17 cellular contexts compared by ENCODE assay signal in the genomic region with DNA sequence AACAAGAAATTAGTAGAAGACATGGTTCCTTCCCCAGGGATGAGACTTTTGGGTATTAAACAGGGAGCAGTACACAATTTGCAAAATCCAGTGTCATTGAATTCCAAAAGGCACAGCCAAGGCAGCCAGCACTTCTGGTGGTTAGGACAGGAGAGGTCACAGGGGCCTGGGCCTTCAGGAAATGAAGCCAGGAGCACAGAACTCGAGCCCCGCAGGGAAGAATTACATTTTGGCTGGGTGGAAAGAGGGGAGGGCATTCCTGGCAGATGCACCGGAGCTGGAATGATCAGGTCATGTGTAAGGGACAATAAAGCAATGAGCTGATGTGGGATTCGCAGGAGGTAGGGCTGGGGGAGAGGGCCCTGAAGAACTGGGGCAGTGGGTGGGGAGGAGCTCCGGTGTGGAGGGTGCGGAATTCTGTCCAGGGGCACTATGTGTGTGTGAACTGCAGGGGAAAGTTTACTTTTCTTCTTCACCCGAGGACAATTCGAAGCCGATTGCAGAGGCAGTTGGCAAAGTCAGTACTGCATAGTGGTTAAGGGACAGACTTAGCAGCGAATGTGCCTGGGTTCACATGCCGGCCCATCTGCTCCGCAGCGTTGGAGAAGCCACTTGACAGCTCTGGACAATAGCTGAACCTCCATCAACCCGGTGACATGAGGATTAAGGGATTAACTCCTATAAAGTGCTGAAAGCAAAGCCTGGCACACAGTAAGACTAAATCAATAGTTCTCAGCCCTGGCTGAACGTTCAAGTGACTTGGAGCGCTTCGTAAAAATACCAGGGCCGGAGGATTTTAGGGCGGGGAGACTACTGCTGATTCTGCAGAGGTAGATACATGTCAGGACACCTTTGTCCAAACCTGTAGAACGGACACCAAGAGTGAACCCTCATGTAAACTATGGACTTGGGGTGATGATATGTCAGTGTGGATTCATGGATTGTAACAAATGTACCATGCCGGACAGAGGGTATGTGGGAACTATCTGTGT. TPM values are rescaled to one million over a fixed set of nuclear protein-coding genes. Genes with fewer than 3 reads are reported as not detected.
DNase-seq lines count a peak whose midpoint lies in the region; ATAC-seq, FAIRE-seq and TF ChIP-seq lines count a peak whose summit lies in the region.
"Had no signal": no experiment of that assay in that cellular context is flagged by ENCODE, and none has a peak within 500 bp of the region (broad histone marks: within the 10 kb centered on the region; RNA-seq: fewer than 3 reads in every experiment).

No MANE protein-coding gene starts in this region.

- no peak overlapping the region for H4K8ac ChIP-seq in H1 (ENCODE audit: extremely low read depth, insufficient read depth, low read length)
- no peak overlapping the region for H4K8ac ChIP-seq in mesendoderm (ENCODE audit: low read depth, low read length)

- H3K4ac ChIP-seq in H1 (replicated peaks; ENCODE audit: insufficient read length, low read depth, low read length) (no peak overlapping the region), mesendoderm (ENCODE audit: low read depth, low read length) (no peak overlapping the region)

- H3K4me3 ChIP-seq in H1 (ENCODE audit: extremely low read depth in 1 of 4, insufficient read depth in 2 of 4, low read depth in 3 of 4, low read length in 4 of 4) (no peak overlapping the region), mesendoderm (ENCODE audit: low read length) (no peak overlapping the region), upper lobe of left lung (no peak overlapping the region)
- H3K4me3 ChIP-seq: esophagus squamous epithelium, sigmoid colon had no signal

- FAIRE-seq in D721Med (lab: Jason Lieb, UNC) = peak; percentile 100
- no peak for FAIRE-seq in H1 (lab: Jason Lieb, UNC)

- H2BK12ac ChIP-seq in H1 (ENCODE audit: low read depth, low read length) = 0 out of 2 replicates have a peak overlapping the region, but pooled peaks have one; percentile 35

- H3K27me3 ChIP-seq in H1 (replicated peaks in 1 of 4; ENCODE audit: control insufficient read depth in 3 of 4, extremely low read depth in 1 of 4, insufficient read depth in 3 of 4, low read length in 3 of 4) (no peaks in the 10 kb centered on the region), mesendoderm (ENCODE audit: insufficient read depth, low read length, poor library complexity) (no peaks in the 10 kb centered on the region), upper lobe of left lung (no peaks in the 10 kb centered on the region)
- H3K27me3 ChIP-seq: esophagus squamous epithelium, neutrophil, sigmoid colon had no signal

- no peak overlapping the region for H2BK120ac ChIP-seq in H1 (replicated peaks; ENCODE audit: low read depth, low read length)
- H2BK120ac ChIP-seq in mesendoderm (ENCODE audit: low read depth, low read length) = no peak overlapping the region

- H4K5ac ChIP-seq in H1 (ENCODE audit: insufficient read length, low read depth, low read length) (no peak overlapping the region), mesendoderm (ENCODE audit: low read length) (no peak overlapping the region)

- H2BK5ac ChIP-seq in H1 (ENCODE audit: low read depth, low read length) (no peak overlapping the region), mesendoderm (ENCODE audit: low read length) (no peak overlapping the region)

- no peak for TF ChIP-seq CTCF in D721Med (IDR thresholded peaks at IDR 0.05; ENCODE audit: insufficient read depth, missing control alignments)
- TF ChIP-seq CTCF in H1 (IDR thresholded peaks at IDR 0.05; ENCODE audit: control extremely low read depth in 1 of 3, insufficient read depth in 1 of 3, low read depth in 1 of 3, low read length in 3 of 3) = no peak
- TF ChIP-seq CTCF in upper lobe of left lung (IDR thresholded peaks at IDR 0.05) = no peak

- H3K9me3 ChIP-seq in H1 (ENCODE audit: insufficient read depth in 2 of 2, low read depth in 1 of 2, low read length in 1 of 2) (peaks cover 2% of the 10 kb centered on the region in 2 experiments; a peak in 2 of 4 replicates), upper lobe of left lung (peaks cover 0 to 3% (median 1%) of the 10 kb centered on the region in 4 donors)

- no peak for TF ChIP-seq RAD21 in H1 (IDR thresholded peaks at IDR 0.05 in 1 of 2, conservative IDR thresholded peaks at IDR 0.05 in 1 of 2; ENCODE audit: low read depth in 2 of 2, low read length in 2 of 2)

- TF ChIP-seq EP300 in H1 (IDR thresholded peaks at IDR 0.05; ENCODE audit: borderline replicate concordance in 1 of 2, low read depth in 2 of 2, low read length in 2 of 2) (no peak), upper lobe of left lung (IDR thresholded peaks at IDR 0.05) (no peak)

- H3K36me3 ChIP-seq in H1 (ENCODE audit: control insufficient read depth in 2 of 4, insufficient read depth in 4 of 4, low read length in 3 of 4) (no peaks in the 10 kb centered on the region), mesendoderm (ENCODE audit: control insufficient read depth, insufficient read depth, low read length) (no peaks in the 10 kb centered on the region), upper lobe of left lung (no peaks in the 10 kb centered on the region)
- H3K36me3 ChIP-seq: esophagus squamous epithelium, neutrophil, sigmoid colon had no signal

- CTCF ChIA-PET in H1 (lab: Charles Lee; ENCODE audit: partially characterized antibody) = interaction anchor here (0.6 to 1.3 kb wide), 3 partner anchors 11 to 172 kb away, joined by 3 to 4 read pairs (median 3); no protein-coding TSS in a partner anchor

- H2AK5ac ChIP-seq in H1 (ENCODE audit: low read depth, low read length) (no peak overlapping the region), mesendoderm (ENCODE audit: low read length) (peak overlapping the region; percentile 83)

- H4K91ac ChIP-seq in H1 (replicated peaks; ENCODE audit: insufficient read length, low read length) = no peak overlapping the region

- no peak overlapping the region for H3K18ac ChIP-seq in H1 (ENCODE audit: extremely low read depth, low read length)
- no peak overlapping the region for H3K18ac ChIP-seq in mesendoderm (ENCODE audit: low read length)

- H3K27ac ChIP-seq in H1 (ENCODE audit: low read depth, low read length) = no peak overlapping the region
- H3K27ac ChIP-seq in mesendoderm (ENCODE audit: low read depth, low read length) = no peak overlapping the region
- no peak overlapping the region for H3K27ac ChIP-seq in upper lobe of left lung
- H3K27ac ChIP-seq: neutrophil, sigmoid colon had no signal

- H3K4me1 ChIP-seq in H1 (replicated peaks in 1 of 4; ENCODE audit: control insufficient read depth in 3 of 4, insufficient read depth in 4 of 4, low read length in 3 of 4) (peaks cover 0 to 3% (median 2%) of the 10 kb centered on the region in 4 experiments; a peak in 1 of 7 replicates), mesendoderm (ENCODE audit: control insufficient read depth, low read depth, low read length) (no peaks in the 10 kb centered on the region), upper lobe of left lung (no peaks in the 10 kb centered on the region)

- WGBS in H1 (ENCODE audit: extremely low coverage in 1 of 2, insufficient coverage in 1 of 2, insufficient read length in 1 of 2, insufficient replicate concordance in 2 of 2, low coverage in 1 of 2, low lambda C conversion rate in 2 of 2, missing lambda C conversion rate in 1 of 2), 2 experiments = 95% methylated on average over 21 of the region's 21 CpGs; no CpG with 5 or more reads in 1 of the 2 experiments
- no CpG with 5 or more reads among the region's 21 CpGs for WGBS in mesendoderm (ENCODE audit: extremely low coverage, insufficient coverage, low lambda C conversion rate)
- WGBS in upper lobe of left lung, 2 donors = 85 to 87% methylated on average over 18 to 21 of the region's 21 CpGs

- H2AFZ ChIP-seq in H1 (ENCODE audit: low read length) = no peak overlapping the region

- ATAC-seq in GM18861 (IDR thresholded peaks at IDR 0.05; ENCODE audit: unreplicated experiment) (no peak), GM18873 (IDR thresholded peaks at IDR 0.05; ENCODE audit: low FRiP score, unreplicated experiment) (no peak), upper lobe of left lung (ENCODE audit: low FRiP score in 2 of 2) (no peak)

- no peak overlapping the region for H3K23ac ChIP-seq in H1 (ENCODE audit: insufficient read length)
- no peak overlapping the region for H3K23ac ChIP-seq in mesendoderm (ENCODE audit: low read length)

- peak overlapping the region; percentile 15; the same call in 1 of the 2 replicates for H2BK20ac ChIP-seq in H1 (ENCODE audit: low read length)

- no peak overlapping the region for H3K14ac ChIP-seq in H1 (ENCODE audit: insufficient read length)

- no peaks in the 10 kb centered on the region for H3K23me2 ChIP-seq in H1 (ENCODE audit: low read depth, low read length)

- H3K79me2 ChIP-seq in H1 (ENCODE audit: control insufficient read depth in 1 of 2, insufficient read depth in 2 of 2, low read length in 2 of 2) (no peaks in the 10 kb centered on the region), mesendoderm (ENCODE audit: control insufficient read depth, insufficient read depth, low read length) (no peaks in the 10 kb centered on the region)

- H3K56ac ChIP-seq in H1 (replicated peaks; ENCODE audit: insufficient read length, low read depth, low read length) (no peak overlapping the region), mesendoderm (ENCODE audit: low read length) (peak overlapping the region; percentile 36)

- no peak overlapping the region for H3K4me2 ChIP-seq in H1 (ENCODE audit: insufficient read depth in 1 of 2, low read depth in 2 of 2, low read length in 2 of 2)
- H3K4me2 ChIP-seq in mesendoderm (ENCODE audit: low read length) = no peak overlapping the region

- no peaks in the 10 kb centered on the region for H3K79me1 ChIP-seq in H1 (ENCODE audit: low read depth, low read length)
- no peaks in the 10 kb centered on the region for H3K79me1 ChIP-seq in mesendoderm (ENCODE audit: low read length)

- H3K9ac ChIP-seq in H1 (replicated peaks in 1 of 4; ENCODE audit: extremely low read depth in 1 of 4, low read depth in 3 of 4, low read length in 3 of 4) (no peak overlapping the region), mesendoderm (ENCODE audit: low read length) (no peak overlapping the region)

- no peaks in the 10 kb centered on the region for H4K20me1 ChIP-seq in H1 (replicated peaks in 1 of 2; ENCODE audit: control insufficient read depth in 1 of 2, insufficient read depth in 2 of 2, low read length in 2 of 2)

- TF ChIP-seq POLR2A in H1 (IDR thresholded peaks at IDR 0.05; ENCODE audit: control extremely low read depth in 1 of 2, low read depth in 2 of 2, low read length in 2 of 2) (no peak), upper lobe of left lung (IDR thresholded peaks at IDR 0.05) (no peak)

- POLR2A ChIA-PET in H1 (lab: Charles Lee; ENCODE audit: partially characterized antibody) = interaction anchor here (0.9 kb wide), 1 partner anchor 19 kb away, joined by 3 read pairs; no protein-coding TSS in a partner anchor

- H2BK15ac ChIP-seq in H1 (ENCODE audit: low read length) (no peak overlapping the region; the same call in 1 of the 2 replicates), mesendoderm (replicated peaks; ENCODE audit: low read depth) (no peak overlapping the region)

- peak; percentile 96 for DNase-seq in D721Med (ENCODE audit: insufficient read length, low spot score)
- peak; percentile 41 for DNase-seq in NCI-H510A (lab: John Stamatoyannopoulos, UW)
- DNase-seq in H1 (ENCODE audit: low read depth in 1 of 2, low spot score in 2 of 2) = no peak
- no peak for DNase-seq in mesendoderm
- DNase-seq in upper lobe of left lung = no peak
- DNase-seq in activated T-cell treated with anti-CD3 and anti-CD28 coated beads, Interleukin-2, amount 50 U/mL, for 1 hour = no peak
- DNase-seq: activated CD4-positive, alpha-beta memory T cell treated with anti-CD3 and anti-CD28 coated beads, Interleukin-2, amount 10 ng/mL, durations not matched to agents 7 days and 5 days; caudate nucleus; CD4-positive, alpha-beta memory T cell; esophagus squamous epithelium; glutamatergic neuron; NCI-H2029 treated with DMSO at 0.1 percent for 48 hours; NCI-H748 treated with DMSO at 0.1 percent for 48 hours; sigmoid colon had no signal

RNA-seq across cellular contexts. Expression of a gene that starts 36.4 kb away (rescaled TPM):
- total RNA-seq in H1 (2021; fragmentation: NEBNext Ultra II Directional; extraction: Animal tissue kit (Norgen Biotek cat#: 25700)) = 0.38 and 0.41 TPM in 2 replicates
- 0.09 and 0.13 TPM in 2 replicates for polyA plus RNA-seq in H1 (2011; rRNA removed)
- 0.31 TPM for polyA plus RNA-seq in H1 (2011; cell fraction: cytosol; rRNA removed)
- 0.19 TPM for polyA plus RNA-seq in H1 (2011; cell fraction: nucleus; rRNA removed)
- 0.15 to 0.65 TPM (median 0.39 TPM) in 4 replicates for polyA plus RNA-seq in H1 (2012, experiment 1 of 2)
- not detected for polyA plus RNA-seq in H1 (2012, experiment 2 of 2)
- polyA plus RNA-seq in H1 (2013, experiment 1 of 2) = 0.12 TPM
- 0.28 TPM for polyA plus RNA-seq in H1 (2013, experiment 2 of 2)
- 0.49 and 0.54 TPM in 2 replicates for polyA minus RNA-seq in H1 (2011; rRNA and poly(A)+ RNA removed)
- 1.6 TPM for polyA minus RNA-seq in H1 (2011; cell fraction: cytosol; rRNA and poly(A)+ RNA removed)
- 1.3 TPM for polyA minus RNA-seq in H1 (2011; cell fraction: nucleus; rRNA and poly(A)+ RNA removed)
- 3.0 TPM for polyA plus RNA-seq in mesendoderm (2013, experiment 1 of 2)
- 3.0 TPM for polyA plus RNA-seq in mesendoderm (2013, experiment 2 of 2)
- total RNA-seq in upper lobe of left lung = 1 to 10 TPM in 2 of 6 donors, under 1 TPM in 3, not detected in 1; 0.07 to 1.7 (median 0.34) TPM

Comparison
In these comparisons a context has a peak if more than half of its experiments do, and no peak if none do; other contexts are left out.
1. DNase-seq: peak in D721Med (single experiment) and NCI-H510A (single experiment); none in H1 (0 of 2), mesendoderm (single experiment), upper lobe of left lung (0 of 2) and activated T-cell treated with anti-CD3 and anti-CD28 coated beads, Interleukin-2, amount 50 U/mL, for 1 hour (single experiment).